ENCODE assay signal across 8 cellular contexts in genomic region chr2:205680067-205680466, GRCh38. TPM values are rescaled to one million over a fixed set of nuclear protein-coding genes. Genes with fewer than 3 reads are reported as not detected.
DNase-seq lines count a peak whose midpoint lies in the region; ATAC-seq, FAIRE-seq and TF ChIP-seq lines count a peak whose summit lies in the region.

No MANE protein-coding gene starts in this region.

- in situ Hi-C loops in GM13977 (cut with MboI; ENCODE audit: low pct_unique_long_range_greater_than_20kb, low sequenced_read_pairs, unreplicated experiment), result no loop called here

- peaks cover 23% of the 10 kb centered on the region for H3K79me2 ChIP-seq in keratinocyte (ENCODE audit: control insufficient read depth, insufficient read depth, low read length)

- H3K36me3 Mint-ChIP-seq in brain, result no peaks in the 10 kb centered on the region

- H3K4me1 ChIP-seq in keratinocyte (ENCODE audit: control insufficient read depth, extremely low read depth, insufficient read depth, low read length), result peaks cover 53% of the 10 kb centered on the region

- H3K9me3 ChIP-seq in keratinocyte (ENCODE audit: control insufficient read depth, low read depth, low read length), result no peaks in the 10 kb centered on the region

- peak overlapping the region in 3 of 5 experiments; percentile 6 to 95 (median 59) for H3K27ac Mint-ChIP-seq in brain

- dilution Hi-C loops in keratinocyte (cut with MboI; ENCODE audit: extremely low pct_ligation_motif_present, low sequenced_read_pairs), result no loop called here

- peak overlapping the region; percentile 58 for H2AFZ ChIP-seq in keratinocyte (ENCODE audit: control insufficient read depth, low read length)

- peak; percentile 94 for FAIRE-seq in keratinocyte (lab: Jason Lieb, UNC)

- peaks cover 39% of the 10 kb centered on the region for H3K27me3 Mint-ChIP-seq in brain

- H3K36me3 ChIP-seq in keratinocyte (ENCODE audit: control insufficient read depth in 2 of 2, extremely low read depth in 1 of 2, insufficient read depth in 2 of 2, low read length in 2 of 2), result no peaks in the 10 kb centered on the region

- peak overlapping the region; percentile 72 for H3K4me2 ChIP-seq in keratinocyte (ENCODE audit: control insufficient read depth, extremely low read depth, insufficient read depth, low read depth, low read length)

- H3K4me1 Mint-ChIP-seq in brain, result peaks cover 50% of the 10 kb centered on the region

- H3K9ac ChIP-seq in keratinocyte (ENCODE audit: control insufficient read depth, extremely low read depth, insufficient read depth, low read length), result peak overlapping the region; percentile 67

- ATAC-seq in HG02870 (IDR thresholded peaks at IDR 0.05; ENCODE audit: unreplicated experiment), result peak; percentile 54
- peak; percentile 66 for ATAC-seq in SK-N-SH treated with all-trans-retinoic acid at 6 μM for 48 hours

- H3K4me3 ChIP-seq in AG04449 (ENCODE audit: low read depth, low read length), result no peak overlapping the region
- H3K4me3 ChIP-seq in keratinocyte (ENCODE audit: control insufficient read depth in 2 of 3, extremely low read depth in 1 of 3, insufficient read depth in 2 of 3, low read depth in 1 of 3, low read length in 3 of 3), result no peak overlapping the region

- H3K27ac ChIP-seq in keratinocyte (ENCODE audit: control insufficient read depth, insufficient read depth, low read length), result peak overlapping the region; percentile 91

- H4K20me1 ChIP-seq in keratinocyte (ENCODE audit: control insufficient read depth, extremely low read depth, insufficient read depth, low read length), result no peaks in the 10 kb centered on the region

- CTCF ChIA-PET in AG04449 (lab: Yijun Ruan, JAX), result interaction anchor here (0.9 to 8.2 kb wide), 25 partner anchors 9 to 1526 kb away, joined by 3 to 52 read pairs (median 4); no protein-coding TSS in a partner anchor

- peak overlapping the region in 4 of 5 experiments; percentile 36 to 84 (median 60) for H3K4me3 Mint-ChIP-seq in brain

- POLR2A ChIA-PET in AG04449 (lab: Yijun Ruan, JAX), result no interaction called here

- peak; percentile 51 for TF ChIP-seq CTCF in AG04449 (IDR thresholded peaks at IDR 0.05; ENCODE audit: insufficient read depth, low read length, missing control alignments)
- TF ChIP-seq CTCF in GM13977 (IDR thresholded peaks at IDR 0.05; ENCODE audit: extremely low read depth, insufficient read depth, missing control alignments), result peak; percentile 72
- TF ChIP-seq CTCF in brain (conservative IDR thresholded peaks at IDR 0.05), result peak; percentile 52 to 74
- TF ChIP-seq CTCF in keratinocyte (optimal IDR thresholded peaks at IDR 0.05 in 1 of 3, IDR thresholded peaks at IDR 0.05 in 1 of 3, conservative IDR thresholded peaks at IDR 0.05 in 1 of 3; ENCODE audit: extremely low read depth in 1 of 3, insufficient read depth in 2 of 3, low read length in 3 of 3), result peak; percentile 61 to 80 (median 67)

- H3K9me3 Mint-ChIP-seq in brain, result peaks cover 0 to 8% (median 3%) of the 10 kb centered on the region in 5 experiments

- H3K27me3 ChIP-seq in keratinocyte (ENCODE audit: control insufficient read depth, extremely low read depth, insufficient read depth, low read length), result no peaks in the 10 kb centered on the region

- DNase-seq in AG04449 (ENCODE audit: low read depth, low spot score) (no peak), GM13977 (ENCODE audit: low spot score) (peak; percentile 62), NCI-H1436 (lab: John Stamatoyannopoulos, UW) (peak; percentile 90), keratinocyte (ENCODE audit: low read depth, low spot score) (no peak)
- peak; percentile 64 for DNase-seq in stimulated activated CD8-positive, alpha-beta memory T cell treated with anti-CD3 and anti-CD28 coated beads, Interleukin-4, amount 100 ng/mL, for 48 hours

- H3K9me1 ChIP-seq in keratinocyte (ENCODE audit: control insufficient read depth, extremely low read depth, insufficient read depth, low read length), result no peaks in the 10 kb centered on the region

TF ChIP-seq in SK-N-SH treated with all-trans-retinoic acid at 6 μM for 48 hours, 23 proteins besides CTCF, POLR2A, EP300 and RAD21:
- TF ChIP-seq SNAI2 (CRISPR knock-in tag; IDR thresholded peaks at IDR 0.05) (no peak), TCF4 (CRISPR knock-in tag; IDR thresholded peaks at IDR 0.05; ENCODE audit: borderline replicate concordance) (no peak), ZNF8 (CRISPR knock-in tag; IDR thresholded peaks at IDR 0.05) (no peak), CSDC2 (CRISPR knock-in tag; IDR thresholded peaks at IDR 0.05) (no peak), OSR1 (CRISPR knock-in tag; IDR thresholded peaks at IDR 0.05) (no peak), ZFP3 (CRISPR knock-in tag; IDR thresholded peaks at IDR 0.05) (no peak), CSRNP3 (CRISPR knock-in tag; IDR thresholded peaks at IDR 0.05) (no peak), ZC3H10 (CRISPR knock-in tag; IDR thresholded peaks at IDR 0.05) (no peak), PATZ1 (CRISPR knock-in tag; IDR thresholded peaks at IDR 0.05; ENCODE audit: borderline replicate concordance) (no peak), TOX (CRISPR knock-in tag; IDR thresholded peaks at IDR 0.05; ENCODE audit: borderline replicate concordance) (no peak), ZFP30 (CRISPR knock-in tag; IDR thresholded peaks at IDR 0.05) (no peak)

RNA-seq across cellular contexts. Expression of gene NRP2, which starts 2.2 kb away (rescaled TPM):
- polyA plus RNA-seq in brain (ENCODE audit: insufficient read depth, low read depth, low replicate concordance) (10.2 TPM), keratinocyte (9.1 to 20.6 TPM (median 20.6 TPM) in 3 replicates)
- 19.9 TPM for polyA plus RNA-seq in keratinocyte (2011; ENCODE audit: low read depth)
- polyA plus RNA-seq in keratinocyte (2011; cell fraction: cytosol; rRNA removed), result 4.6 and 8.2 TPM in 2 replicates
- polyA plus RNA-seq in keratinocyte (2011; cell fraction: nucleus; rRNA removed), result 30.5 and 32.6 TPM in 2 replicates
- polyA plus RNA-seq in keratinocyte (2012; ENCODE audit: low replicate concordance), result 14.4 and 18.2 TPM in 2 replicates
- 21.0 to 56.7 TPM (median 47.5 TPM) in 3 replicates for polyA minus RNA-seq in keratinocyte
- 8.6 TPM for polyA minus RNA-seq in keratinocyte (2011; cell fraction: cytosol; rRNA and poly(A)+ RNA removed)
- polyA minus RNA-seq in keratinocyte (2011; cell fraction: nucleus; rRNA and poly(A)+ RNA removed), result 30.6 and 49.4 TPM in 2 replicates

Comparison
In these comparisons a context has a peak if more than half of its experiments do, and no peak if none do; other contexts are left out.
1. DNase-seq: peak in GM13977 (single experiment), NCI-H1436 (single experiment) and stimulated activated CD8-positive, alpha-beta memory T cell treated with anti-CD3 and anti-CD28 coated beads, Interleukin-4, amount 100 ng/mL, for 48 hours (single experiment); none in AG04449 (single experiment) and keratinocyte (single experiment).
2. Peak in every context shown above with its lines, with median percentiles within 50 percentile points of each other: CTCF ChIP-seq.